Comparison of ENCODE assay signal across 28 cellular contexts in the genomic region with DNA sequence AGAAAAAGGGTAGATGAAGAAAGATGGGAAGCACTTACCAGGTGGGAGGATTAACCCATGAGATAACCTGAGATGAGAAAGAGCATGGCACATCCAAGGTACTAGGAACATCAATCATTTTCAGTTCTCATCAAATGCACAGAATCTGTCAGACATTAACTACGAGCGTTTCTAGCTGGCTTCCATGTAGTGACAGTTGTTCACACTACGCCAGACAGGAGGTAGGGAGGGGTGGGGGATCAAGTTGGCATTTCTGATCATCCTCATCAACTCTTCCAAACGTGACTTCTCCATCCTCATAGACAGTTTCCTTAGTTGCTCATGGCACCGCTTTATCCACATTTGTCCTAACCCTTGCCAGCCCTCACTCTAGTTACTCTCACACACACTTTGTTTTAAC.
"Had no signal": no experiment of that assay in that cellular context is flagged by ENCODE, and none has a peak within 500 bp of the region (broad histone marks: within the 10 kb centered on the region; RNA-seq: fewer than 3 reads in every experiment).

No MANE protein-coding gene starts in this region.

- H3K4me1 ChIP-seq: stomach, testis, thyroid gland, tibial artery, tibial nerve, transverse colon, upper lobe of left lung, upper lobe of right lung, uterus, vagina had no signal

- H3K27ac Mint-ChIP-seq: stimulated activated effector memory CD8-positive, alpha-beta T cell treated with anti-CD3 and anti-CD28 coated beads, Interleukin-12 subunit alpha, Interleukin-12 subunit beta, amount 100 ng/mL, for 72 hours; stimulated activated memory B cell treated with anti-CD40 and anti-IgM and Interleukin-4, amounts not matched to agents 10 μg/mL and 1 μg/mL and 100 μg/mL, for 72 hours; stimulated activated naive B cell treated with anti-CD40 and anti-IgM and Interleukin-4, amounts not matched to agents 10 μg/mL and 1 μg/mL and 100 μg/mL, for 72 hours; stimulated activated naive CD8-positive, alpha-beta T cell treated with anti-CD3 and anti-CD28 coated beads, Interleukin-15, amount 100 ng/mL, for 72 hours; stimulated activated naive CD8-positive, alpha-beta T cell treated with anti-CD3 and anti-CD28 coated beads, Interleukin-15, Interleukin-2, amounts not matched to agents 100 ng/mL and 50 ng/mL, for 24 hours; type B pancreatic cell had no signal

- H3K9me3 ChIP-seq: testis, thoracic aorta, thyroid gland, tibial artery, tibial nerve, transverse colon, upper lobe of left lung, upper lobe of right lung, uterus, vagina had no signal

- FAIRE-seq: urothelium cell line had no signal

- H3K27me3 ChIP-seq: stomach, testis, thyroid gland, tibial artery, tibial nerve, transverse colon, upper lobe of left lung, upper lobe of right lung, uterus, vagina had no signal

- H3K36me3 ChIP-seq: stomach, thoracic aorta, thyroid gland, tibial artery, tibial nerve, transverse colon, upper lobe of left lung, upper lobe of right lung, uterus, vagina had no signal

- H3K4me3 Mint-ChIP-seq: stimulated activated effector memory CD8-positive, alpha-beta T cell treated with anti-CD3 and anti-CD28 coated beads, Interleukin-12 subunit alpha, Interleukin-12 subunit beta, amount 100 ng/mL, for 72 hours; stimulated activated memory B cell treated with anti-CD40 and anti-IgM and Interleukin-4, amounts not matched to agents 10 μg/mL and 1 μg/mL and 100 μg/mL, for 72 hours; stimulated activated naive B cell treated with anti-CD40 and anti-IgM and Interleukin-4, amounts not matched to agents 10 μg/mL and 1 μg/mL and 100 μg/mL, for 72 hours; stimulated activated naive CD8-positive, alpha-beta T cell treated with anti-CD3 and anti-CD28 coated beads, Interleukin-15, amount 100 ng/mL, for 72 hours; stimulated activated naive CD8-positive, alpha-beta T cell treated with anti-CD3 and anti-CD28 coated beads, Interleukin-15, Interleukin-2, amounts not matched to agents 100 ng/mL and 50 ng/mL, for 24 hours; type B pancreatic cell had no signal

- H3K27ac ChIP-seq: stomach, testis, thoracic aorta, thyroid gland, tibial artery, tibial nerve, transverse colon, upper lobe of left lung, upper lobe of right lung, uterus, vagina had no signal

- DNase-seq: stimulated activated CD4-positive, alpha-beta T cell treated with anti-CD3 and anti-CD28 coated beads, Interleukin-2, amount 100 ng/mL, for 48 hours; stimulated activated CD4-positive, alpha-beta T cell treated with anti-CD3 and anti-CD28 coated beads, Interleukin-4, amount 100 ng/mL, for 1 hour; stimulated activated CD4-positive, alpha-beta T cell treated with anti-CD3 and anti-CD28 coated beads, Interleukin-4, amount 100 ng/mL, for 24 hours; stimulated activated CD4-positive, alpha-beta T cell treated with anti-CD3 and anti-CD28 coated beads, Interleukin-4, amount 100 ng/mL, for 4 hours; stimulated activated CD8-positive, alpha-beta memory T cell treated with anti-CD3 and anti-CD28 coated beads, Interleukin-4, amount 100 ng/mL, for 48 hours; stimulated activated naive B cell treated with anti-CD40 and anti-IgM and Interleukin-4, amounts not matched to agents 10 μg/mL and 1 μg/mL and 100 μg/mL, for 72 hours; stimulated activated naive CD4-positive, alpha-beta T cell; stimulated activated naive CD4-positive, alpha-beta T cell treated with Interleukin-2 at 50 U/mL for 16 hours; stimulated activated naive CD8-positive, alpha-beta T cell treated with anti-CD3 and anti-CD28 coated beads, Interleukin-15, amount 100 ng/mL, for 72 hours; stimulated activated naive CD8-positive, alpha-beta T cell treated with anti-CD3 and anti-CD28 coated beads, Interleukin-15, Interleukin-2, amounts not matched to agents 100 U/mL and 50 U/mL, for 24 hours; stomach; substantia nigra; testis; thyroid gland; tibial artery; transverse colon; trophoblast cell; upper lobe of left lung; upper lobe of right lung; uterus had no signal

- H3K4me1 Mint-ChIP-seq: stimulated activated effector memory CD8-positive, alpha-beta T cell treated with anti-CD3 and anti-CD28 coated beads, Interleukin-12 subunit alpha, Interleukin-12 subunit beta, amount 100 ng/mL, for 72 hours; stimulated activated memory B cell treated with anti-CD40 and anti-IgM and Interleukin-4, amounts not matched to agents 10 μg/mL and 1 μg/mL and 100 μg/mL, for 72 hours; stimulated activated naive B cell treated with anti-CD40 and anti-IgM and Interleukin-4, amounts not matched to agents 10 μg/mL and 1 μg/mL and 100 μg/mL, for 72 hours; stimulated activated naive CD8-positive, alpha-beta T cell treated with anti-CD3 and anti-CD28 coated beads, Interleukin-15, amount 100 ng/mL, for 72 hours had no signal

- H3K4me3 ChIP-seq: stomach, testis, thoracic aorta, thyroid gland, tibial artery, tibial nerve, transverse colon, upper lobe of left lung, upper lobe of right lung, uterus, vagina had no signal

- H3K27me3 Mint-ChIP-seq: stimulated activated naive B cell treated with anti-CD40 and anti-IgM and Interleukin-4, amounts not matched to agents 10 μg/mL and 1 μg/mL and 100 μg/mL, for 72 hours had no signal

- H3K36me3 Mint-ChIP-seq: stimulated activated effector memory CD8-positive, alpha-beta T cell treated with anti-CD3 and anti-CD28 coated beads, Interleukin-12 subunit alpha, Interleukin-12 subunit beta, amount 100 ng/mL, for 72 hours; stimulated activated memory B cell treated with anti-CD40 and anti-IgM and Interleukin-4, amounts not matched to agents 10 μg/mL and 1 μg/mL and 100 μg/mL, for 72 hours; stimulated activated naive B cell treated with anti-CD40 and anti-IgM and Interleukin-4, amounts not matched to agents 10 μg/mL and 1 μg/mL and 100 μg/mL, for 72 hours; type B pancreatic cell had no signal
